In genomic region chr1:44318097-44319088, GRCh38 we compare ENCODE assay signal across 9 cellular contexts. TPM values are rescaled to one million over a fixed set of nuclear protein-coding genes. Genes with fewer than 3 reads are reported as not detected.
DNase-seq lines count a peak whose midpoint lies in the region; ATAC-seq lines count a peak whose summit lies in the region.
"Had no signal": no experiment of that assay in that cellular context is flagged by ENCODE, and none has a peak within 500 bp of the region (broad histone marks: within the 10 kb centered on the region; RNA-seq: fewer than 3 reads in every experiment).

No MANE protein-coding gene starts in this region.

- peaks cover 8% of the 10 kb centered on the region for H3K36me3 Mint-ChIP-seq in activated naive CD8-positive, alpha-beta T cell treated with anti-CD3 and anti-CD28 coated beads for 36 hours

- peaks cover 10% of the 10 kb centered on the region for H3K4me1 Mint-ChIP-seq in activated naive CD8-positive, alpha-beta T cell treated with anti-CD3 and anti-CD28 coated beads for 36 hours

- no peak overlapping the region for H3K4me3 Mint-ChIP-seq in activated naive CD8-positive, alpha-beta T cell treated with anti-CD3 and anti-CD28 coated beads for 36 hours
- H3K4me3 Mint-ChIP-seq: activated naive CD8-positive, alpha-beta T cell treated with anti-CD3 and anti-CD28 coated beads, Interleukin-2, amount 10 ng/mL, durations not matched to agents 7 days and 5 days had no signal

- H3K27ac Mint-ChIP-seq in activated naive CD8-positive, alpha-beta T cell treated with anti-CD3 and anti-CD28 coated beads for 36 hours, result no peak overlapping the region
- H3K27ac Mint-ChIP-seq: activated naive CD8-positive, alpha-beta T cell treated with anti-CD3 and anti-CD28 coated beads, Interleukin-2, amount 10 ng/mL, durations not matched to agents 7 days and 5 days had no signal

- DNase-seq in ELF-1 (ENCODE audit: low read depth, low spot score) (peak; percentile 82), LHCN-M2 (ENCODE audit: low read depth) (peak; percentile 54), SK-N-DZ (ENCODE audit: low spot score) (peak; percentile 35), iris pigment epithelial cell (ENCODE audit: low read depth) (peak; percentile 31)
- peak; percentile 16 for DNase-seq in activated naive CD8-positive, alpha-beta T cell treated with anti-CD3 and anti-CD28 coated beads for 36 hours
- peak; percentile 11 to 27 (median 27) for DNase-seq in stimulated activated CD4-positive, alpha-beta T cell treated with anti-CD3 and anti-CD28 coated beads, TNF-alpha, amount 100 ng/mL, for 24 hours (ENCODE audit: low read depth in 3 of 3)
- DNase-seq: activated naive CD8-positive, alpha-beta T cell treated with anti-CD3 and anti-CD28 coated beads, Interleukin-2, amount 10 ng/mL, durations not matched to agents 7 days and 5 days had no signal

- H3K27me3 Mint-ChIP-seq in activated naive CD8-positive, alpha-beta T cell treated with anti-CD3 and anti-CD28 coated beads for 36 hours, result no peaks in the 10 kb centered on the region
- H3K27me3 Mint-ChIP-seq: activated naive CD8-positive, alpha-beta T cell treated with anti-CD3 and anti-CD28 coated beads, Interleukin-2, amount 10 ng/mL, durations not matched to agents 7 days and 5 days had no signal

- no peaks in the 10 kb centered on the region for H3K9me3 Mint-ChIP-seq in activated naive CD8-positive, alpha-beta T cell treated with anti-CD3 and anti-CD28 coated beads for 36 hours
- H3K9me3 Mint-ChIP-seq: activated naive CD8-positive, alpha-beta T cell treated with anti-CD3 and anti-CD28 coated beads, Interleukin-2, amount 10 ng/mL, durations not matched to agents 7 days and 5 days had no signal

- no peak for ATAC-seq in GM19397 (IDR thresholded peaks at IDR 0.05; ENCODE audit: unreplicated experiment)
- no peak for ATAC-seq in HG03378 (IDR thresholded peaks at IDR 0.05; ENCODE audit: unreplicated experiment)

RNA-seq across cellular contexts. Expression of gene ERI3, which starts 36.7 kb away (rescaled TPM):
- 59.7 and 59.8 TPM in 2 replicates for total RNA-seq in LHCN-M2 (2014; rRNA removed)
- 66.2 TPM for polyA plus RNA-seq in LHCN-M2 (2012)
- 82.3 and 83.8 TPM in 2 replicates for polyA plus RNA-seq in SK-N-DZ (2014; cell fraction: cytosol; rRNA removed)
- polyA plus RNA-seq in SK-N-DZ (2014; cell fraction: nucleus; rRNA removed), result 48.0 and 48.5 TPM in 2 replicates
- 10 to 100 TPM; 47.3 to 48.2 TPM for total RNA-seq in activated naive CD8-positive, alpha-beta T cell treated with anti-CD3 and anti-CD28 coated beads for 36 hours

Comparison
In these comparisons a context has a peak if more than half of its experiments do, and no peak if none do; other contexts are left out.
1. DNase-seq: peak in every context shown above with its lines; median percentile 82 in ELF-1; 54 in LHCN-M2; 35 in SK-N-DZ; 31 in iris pigment epithelial cell; 27 in stimulated activated CD4-positive, alpha-beta T cell treated with anti-CD3 and anti-CD28 coated beads, TNF-alpha, amount 100 ng/mL, for 24 hours; 16 in activated naive CD8-positive, alpha-beta T cell treated with anti-CD3 and anti-CD28 coated beads for 36 hours.